8 cellular contexts compared by ENCODE assay signal in genomic region chr18:3248670-3249359, GRCh38.
DNase-seq lines count a peak whose midpoint lies in the region; ATAC-seq lines count a peak whose summit lies in the region.

No MANE protein-coding gene starts in this region.

- H2AFZ ChIP-seq in ACC112 (ENCODE audit: low read length, unreplicated experiment), result no peak overlapping the region

- H3K36me3 ChIP-seq in ACC112 (ENCODE audit: insufficient read depth, low read length) (peaks cover 16% of the 10 kb centered on the region), muscle layer of duodenum (ENCODE audit: control insufficient read depth in 1 of 2, insufficient read depth in 2 of 2, low read length in 2 of 2) (peaks cover 21 to 28% of the 10 kb centered on the region in 2 donors)

- H3K27ac ChIP-seq in ACC112 (ENCODE audit: low read depth, low read length) (peak overlapping the region; percentile 88), muscle layer of duodenum (ENCODE audit: low read length) (peak overlapping the region; percentile 100)

- ATAC-seq in GM18517 (IDR thresholded peaks at IDR 0.05; ENCODE audit: unreplicated experiment), result peak; percentile 22
- no peak for ATAC-seq in GM21447 (IDR thresholded peaks at IDR 0.05; ENCODE audit: unreplicated experiment)

- H3K4me3 ChIP-seq in ACC112 (ENCODE audit: low read depth, low read length) (peak overlapping the region; percentile 80), muscle layer of duodenum (ENCODE audit: low read depth in 1 of 2, low read length in 2 of 2) (peak overlapping the region; percentile 93 to 98)

- no peaks in the 10 kb centered on the region for H3K27me3 ChIP-seq in ACC112 (ENCODE audit: insufficient read depth, low read length)
- no peaks in the 10 kb centered on the region for H3K27me3 ChIP-seq in muscle layer of duodenum (ENCODE audit: low read depth, low read length)

- DNase-seq in RKO (ENCODE audit: low spot score), result peak; percentile 82
- DNase-seq in dedifferentiated amniotic fluid mesenchymal stem cell (ENCODE audit: extremely low spot score), result peak; percentile 59
- DNase-seq in C1 segment of cervical spinal cord (lab: John Stamatoyannopoulos, UW), result no peak
- no peak for DNase-seq in NCI-H2171 (lab: John Stamatoyannopoulos, UW)

- peaks cover 75% of the 10 kb centered on the region for H3K79me2 ChIP-seq in ACC112 (ENCODE audit: control insufficient read depth, insufficient read depth, low read length, unreplicated experiment)

- H3K4me1 ChIP-seq in ACC112 (ENCODE audit: control insufficient read depth, insufficient read depth, low read length, unreplicated experiment) (peaks cover 40% of the 10 kb centered on the region), muscle layer of duodenum (ENCODE audit: control insufficient read depth in 1 of 2, insufficient read depth in 2 of 2, low read length in 2 of 2) (peaks cover 9 to 22% of the 10 kb centered on the region in 2 donors)

- no peaks in the 10 kb centered on the region for H3K9me3 ChIP-seq in muscle layer of duodenum (ENCODE audit: control insufficient read depth in 1 of 2, low read length in 2 of 2)

Comparison
In these comparisons a context has a peak if more than half of its experiments do, and no peak if none do; other contexts are left out.
1. DNase-seq: peak in RKO (single experiment) and dedifferentiated amniotic fluid mesenchymal stem cell (single experiment); none in C1 segment of cervical spinal cord (0 of 14) and NCI-H2171 (single experiment).